ENCODE assay signal across 32 cellular contexts in genomic region chr5:137894586-137894985, GRCh38. TPM values are rescaled to one million over a fixed set of nuclear protein-coding genes. Genes with fewer than 3 reads are reported as not detected.
"Had no signal": no experiment of that assay in that cellular context is flagged by ENCODE, and none has a peak within 500 bp of the region (broad histone marks: within the 10 kb centered on the region; RNA-seq: fewer than 3 reads in every experiment).

No MANE protein-coding gene starts in this region.

- H3K36me3 ChIP-seq: brain microvascular endothelial cell, cardiac muscle cell, MG63 had no signal

- H3K27me3 ChIP-seq: brain microvascular endothelial cell, cardiac muscle cell, MG63 had no signal

- FAIRE-seq: TTC549 had no signal

- ATAC-seq: activated T-cell treated with anti-CD3 and anti-CD28 coated beads, Interleukin-2, amount 50 U/mL, for 72 hours; Right ventricle myocardium inferior; T-cell had no signal

- H3K4me3 Mint-ChIP-seq: activated CD4-positive, alpha-beta memory T cell treated with anti-CD3 and anti-CD28 coated beads, Interleukin-2, amount 10 ng/mL, durations not matched to agents 7 days and 5 days; activated naive CD4-positive, alpha-beta T cell treated with anti-CD3 and anti-CD28 coated beads, Interleukin-2, amount 10 ng/mL, durations not matched to agents 7 days and 5 days; activated naive CD8-positive, alpha-beta T cell treated with anti-CD3 and anti-CD28 coated beads for 36 hours; activated T-cell treated with anti-CD3 and anti-CD28 coated beads, Interleukin-2, amount 50 U/mL, for 72 hours; T-cell had no signal

- H3K36me3 Mint-ChIP-seq: T-cell had no signal

- DNase-seq: activated CD4-positive, alpha-beta memory T cell treated with anti-CD3 and anti-CD28 coated beads, Interleukin-2, amount 10 ng/mL, durations not matched to agents 7 days and 5 days; activated CD4-positive, alpha-beta T cell treated with anti-CD3 and anti-CD28 coated beads, Interleukin-2, amount 50 U/mL, for 1 hour; activated CD4-positive, CD25-positive, alpha-beta regulatory T cell; activated CD8-positive, alpha-beta memory T cell treated with anti-CD3 and anti-CD28 coated beads, Interleukin-2, amount 50 U/mL, for 4 hours; activated gamma-delta T cell treated with Interleukin-2 at 50 U/mL for 16 hours; activated naive CD4-positive, alpha-beta T cell treated with anti-CD3 and anti-CD28 coated beads, Interleukin-2, amount 10 ng/mL, durations not matched to agents 7 days and 5 days; activated naive CD8-positive, alpha-beta T cell treated with anti-CD3 and anti-CD28 coated beads for 36 hours; activated T-cell treated with anti-CD3 and anti-CD28 coated beads, Interleukin-2, amount 50 U/mL, for 72 hours; brain microvascular endothelial cell; MG63; MV-4-11; NCI-H1092 treated with DMSO at 0.1 percent for 48 hours; NCI-H1417 treated with DMSO at 0.1 percent for 48 hours; NCI-H1694; NCI-H2029; NCI-H2107; NCI-H2171 treated with DMSO at 0.1 percent for 48 hours; NCI-H226; NCI-H510A; NCI-H526 treated with DMSO at 0.1 percent for 48 hours; NCI-H82; RPMI8226; T-cell; T-helper 2 cell; T1000 had no signal

- H3K9me3 Mint-ChIP-seq: activated CD4-positive, alpha-beta memory T cell treated with anti-CD3 and anti-CD28 coated beads, Interleukin-2, amount 10 ng/mL, durations not matched to agents 7 days and 5 days; activated naive CD4-positive, alpha-beta T cell treated with anti-CD3 and anti-CD28 coated beads, Interleukin-2, amount 10 ng/mL, durations not matched to agents 7 days and 5 days; activated T-cell treated with anti-CD3 and anti-CD28 coated beads, Interleukin-2, amount 50 U/mL, for 72 hours; activated T-helper 2 cell treated with anti-CD3 and anti-CD28 coated beads, Interferon-gamma antibody, Interleukin-2, Interleukin-4, amounts not matched to agents 10 μg/mL and 5 μg/mL and 100 μg/mL, durations not matched to agents 14 hours and 24 hours and 36 hours; T-cell had no signal

- H3K9me3 ChIP-seq: MG63 had no signal

- H3K27me3 Mint-ChIP-seq: activated naive CD8-positive, alpha-beta T cell treated with anti-CD3 and anti-CD28 coated beads for 36 hours had no signal

- H3K27ac ChIP-seq: brain microvascular endothelial cell, cardiac muscle cell, SK-N-MC had no signal

- H3K4me3 ChIP-seq: cardiac muscle cell, MG63, SK-N-MC had no signal

- H3K27ac Mint-ChIP-seq: activated CD4-positive, alpha-beta memory T cell treated with anti-CD3 and anti-CD28 coated beads, Interleukin-2, amount 10 ng/mL, durations not matched to agents 7 days and 5 days; activated naive CD4-positive, alpha-beta T cell treated with anti-CD3 and anti-CD28 coated beads, Interleukin-2, amount 10 ng/mL, durations not matched to agents 7 days and 5 days; activated naive CD8-positive, alpha-beta T cell treated with anti-CD3 and anti-CD28 coated beads for 36 hours; activated T-cell treated with anti-CD3 and anti-CD28 coated beads, Interleukin-2, amount 50 U/mL, for 72 hours; activated T-helper 2 cell treated with anti-CD3 and anti-CD28 coated beads, Interferon-gamma antibody, Interleukin-2, Interleukin-4, amounts not matched to agents 10 μg/mL and 5 μg/mL and 100 μg/mL, durations not matched to agents 14 hours and 24 hours and 36 hours; T-cell had no signal

RNA-seq across cellular contexts. Expression of gene PKD2L2, which starts 5.3 kb away (rescaled TPM):
- total RNA-seq: activated CD8-positive, alpha-beta memory T cell treated with anti-CD3 and anti-CD28 coated beads for 36 hours; activated naive CD8-positive, alpha-beta T cell treated with anti-CD3 and anti-CD28 coated beads for 36 hours; activated T-helper 2 cell treated with anti-CD3 and anti-CD28 coated beads, Interferon-gamma antibody, Interleukin-2, Interleukin-4, amounts not matched to agents 10 μg/mL and 5 μg/mL and 100 μg/mL, durations not matched to agents 14 hours and 24 hours and 36 hours; cardiac muscle cell; OCI-LY7; T-cell had no signal
- polyA plus RNA-seq: cardiac muscle cell had no signal

RNA-seq across cellular contexts. Expression of gene MYOT, which starts 26.9 kb away (rescaled TPM):
- total RNA-seq: activated CD4-positive, alpha-beta memory T cell treated with anti-CD3 and anti-CD28 coated beads, Interleukin-2, amount 10 ng/mL, durations not matched to agents 7 days and 5 days; activated CD8-positive, alpha-beta memory T cell treated with anti-CD3 and anti-CD28 coated beads for 36 hours; activated naive CD8-positive, alpha-beta T cell treated with anti-CD3 and anti-CD28 coated beads for 36 hours; activated T-cell treated with anti-CD3 and anti-CD28 coated beads, Interleukin-2, amount 50 U/mL, for 72 hours; activated T-helper 2 cell treated with anti-CD3 and anti-CD28 coated beads, Interferon-gamma antibody, Interleukin-2, Interleukin-4, amounts not matched to agents 10 μg/mL and 5 μg/mL and 100 μg/mL, durations not matched to agents 14 hours and 24 hours and 36 hours; cardiac muscle cell; OCI-LY7; T-cell had no signal
- polyA plus RNA-seq: cardiac muscle cell had no signal
